ENCODE assay signal across 9 cellular contexts in genomic region chr7:90347759-90348158, GRCh38. TPM values are rescaled to one million over a fixed set of nuclear protein-coding genes. Genes with fewer than 3 reads are reported as not detected.
DNase-seq lines count a peak whose midpoint lies in the region; ATAC-seq and TF ChIP-seq lines count a peak whose summit lies in the region.
"Had no signal": no experiment of that assay in that cellular context is flagged by ENCODE, and none has a peak within 500 bp of the region (broad histone marks: within the 10 kb centered on the region; RNA-seq: fewer than 3 reads in every experiment).

No MANE protein-coding gene starts in this region.

- H3K36me3 ChIP-seq in BLaER1 (peaks cover 14% of the 10 kb centered on the region; the same call in 1 of the 2 replicates), HUES64 (ENCODE audit: insufficient read depth, low read length) (no peaks in the 10 kb centered on the region), mucosa of stomach (ENCODE audit: control insufficient read depth, insufficient read depth, low read length) (no peaks in the 10 kb centered on the region), spleen (peaks cover 0 to 7% (median 0%) of the 10 kb centered on the region in 6 donors)

- H3K9me3 ChIP-seq in BLaER1 (no peaks in the 10 kb centered on the region; the same call in 1 of the 2 replicates), HUES64 (ENCODE audit: insufficient read depth, low read depth, low read length) (no peaks in the 10 kb centered on the region), mucosa of stomach (ENCODE audit: control insufficient read depth, low read length) (no peaks in the 10 kb centered on the region), spleen (no peaks in the 10 kb centered on the region)

- peak overlapping the region; percentile 87 for H3K4me3 Mint-ChIP-seq in activated T-helper 17 cell treated with anti-CD3 and anti-CD28 coated beads, Interleukin-2, amount 50 U/mL, for 72 hours

- H3K4me1 ChIP-seq in BLaER1 (peaks cover 15% of the 10 kb centered on the region), HUES64 (ENCODE audit: insufficient read depth, low read length) (peaks cover 7% of the 10 kb centered on the region; the same call in 1 of the 2 replicates), mucosa of stomach (ENCODE audit: control insufficient read depth, insufficient read depth, low read length) (peaks cover 16% of the 10 kb centered on the region), spleen (peaks cover 0 to 48% (median 21%) of the 10 kb centered on the region in 6 donors)

- intact Hi-C loops in spleen (cut with DNase I; ENCODE audit: low total_unique reads) (no loop called here), sciatic nerve (cut with DNase I) (no loop called here)

- H3K27me3 ChIP-seq in BLaER1 (no peaks in the 10 kb centered on the region), HUES64 (ENCODE audit: insufficient read depth, low read length) (no peaks in the 10 kb centered on the region), mucosa of stomach (ENCODE audit: control insufficient read depth, insufficient read depth, low read length) (no peaks in the 10 kb centered on the region), spleen (replicated peaks in 1 of 7) (no peaks in the 10 kb centered on the region)

- no peak for ATAC-seq in activated T-helper 17 cell treated with anti-CD3 and anti-CD28 coated beads, Interleukin-2, amount 50 U/mL, for 72 hours (replicated peaks)
- ATAC-seq in esophagus mucosa = no peak
- no peak for ATAC-seq in sciatic nerve

- H3K4me1 Mint-ChIP-seq in activated T-helper 17 cell treated with anti-CD3 and anti-CD28 coated beads, Interleukin-2, amount 50 U/mL, for 72 hours = peaks cover 32% of the 10 kb centered on the region

- TF ChIP-seq CTCF in spleen (IDR thresholded peaks at IDR 0.05 in 8 of 11, conservative IDR thresholded peaks at IDR 0.05 in 3 of 11) = no peak

- H3K9ac ChIP-seq in BLaER1 (no peak overlapping the region), HUES64 (ENCODE audit: low read depth, low read length) (no peak overlapping the region), mucosa of stomach (ENCODE audit: low read length) (peak overlapping the region; percentile 100)

- peak overlapping the region; percentile 70 for H3K4me2 ChIP-seq in BLaER1

- peaks cover 4% of the 10 kb centered on the region for H3K9me3 Mint-ChIP-seq in activated T-helper 17 cell treated with anti-CD3 and anti-CD28 coated beads, Interleukin-2, amount 50 U/mL, for 72 hours

- DNase-seq in spleen = no peak
- DNase-seq in DMS153 treated with DMSO at 0.1 percent for 48 hours (lab: John Stamatoyannopoulos, UW; ENCODE audit: unreplicated experiment) = no peak
- DNase-seq in sciatic nerve (ENCODE audit: low spot score) = no peak

- H3K27ac Mint-ChIP-seq in activated T-helper 17 cell treated with anti-CD3 and anti-CD28 coated beads, Interleukin-2, amount 50 U/mL, for 72 hours = peak overlapping the region; percentile 91

- 92% methylated on average over 4 of the region's 4 CpGs for WGBS in HUES64
- WGBS in spleen, 5 donors = 55 to 65% (median 57%) methylated on average over 4 of the region's 4 CpGs

- H3K27me3 Mint-ChIP-seq in activated T-helper 17 cell treated with anti-CD3 and anti-CD28 coated beads, Interleukin-2, amount 50 U/mL, for 72 hours = no peaks in the 10 kb centered on the region

- H3K27ac ChIP-seq in BLaER1 = no peak overlapping the region
- H3K27ac ChIP-seq in HUES64 (ENCODE audit: low read depth, low read length) = no peak overlapping the region
- no peak overlapping the region for H3K27ac ChIP-seq in spleen

- TF ChIP-seq POLR2A in spleen (IDR thresholded peaks at IDR 0.05) = no peak

- H4K20me1 ChIP-seq in BLaER1 = peaks cover 11% of the 10 kb centered on the region; the same call in 1 of the 2 replicates

- H3K4me3 ChIP-seq in BLaER1 (peak overlapping the region; percentile 79), HUES64 (ENCODE audit: low read length) (peak overlapping the region; percentile 87), mucosa of stomach (ENCODE audit: low read length) (no peak overlapping the region), spleen (peak overlapping the region in 3 of 8 donors; percentile 61 to 81 (median 69))

- peaks cover 33% of the 10 kb centered on the region for H3K36me3 Mint-ChIP-seq in activated T-helper 17 cell treated with anti-CD3 and anti-CD28 coated beads, Interleukin-2, amount 50 U/mL, for 72 hours (ENCODE audit: low read depth)

RNA-seq across cellular contexts. Expression of gene GTPBP10, which starts 1.2 kb away (rescaled TPM):
- 14.1 TPM for polyA plus RNA-seq in HUES64 (2013, experiment 1 of 2)
- 16.7 TPM for polyA plus RNA-seq in HUES64 (2013, experiment 2 of 2)
- 10 to 100 TPM; 29.5 to 30.4 TPM for total RNA-seq in activated T-helper 17 cell treated with anti-CD3 and anti-CD28 coated beads, Interleukin-2, amount 50 U/mL, for 72 hours
- total RNA-seq in spleen (10 to 100 TPM; 19.8 to 43.3 (median 25.7) TPM), esophagus mucosa (18.8 TPM), sciatic nerve (35.4 TPM)
- polyA plus RNA-seq in spleen = 10 to 100 TPM; 13.5 to 16.9 (median 14.6) TPM

RNA-seq across cellular contexts. Expression of gene FAM237B, which starts 26.7 kb away (rescaled TPM):
- not detected for polyA plus RNA-seq in HUES64 (2013, experiment 1 of 2)
- polyA plus RNA-seq in HUES64 (2013, experiment 2 of 2) = not detected
- not detected for total RNA-seq in activated T-helper 17 cell treated with anti-CD3 and anti-CD28 coated beads, Interleukin-2, amount 50 U/mL, for 72 hours
- total RNA-seq in spleen = not detected
- polyA plus RNA-seq in spleen = not detected
- total RNA-seq in esophagus mucosa = not detected
- not detected for total RNA-seq in sciatic nerve
- total RNA-seq: Daoy had no signal

RNA-seq across cellular contexts. Expression of gene CLDN12, which starts 55.5 kb away (rescaled TPM):
- polyA plus RNA-seq in HUES64 (2013, experiment 1 of 2) = 27.9 TPM
- polyA plus RNA-seq in HUES64 (2013, experiment 2 of 2) = 37.6 TPM
- total RNA-seq in activated T-helper 17 cell treated with anti-CD3 and anti-CD28 coated beads, Interleukin-2, amount 50 U/mL, for 72 hours = 10 to 100 TPM in 1 of 2 donors, 1 to 10 TPM in 1; 5.6 to 11.0 TPM
- 10 to 100 TPM in 4 of 7 donors, 1 to 10 TPM in 3; 8.5 to 17.4 (median 11.4) TPM for total RNA-seq in spleen
- 10 to 100 TPM in 1 of 3 donors, 1 to 10 TPM in 2; 3.9 to 10.3 (median 4.6) TPM for polyA plus RNA-seq in spleen
- total RNA-seq in esophagus mucosa = 20.7 TPM
- 29.1 TPM for total RNA-seq in sciatic nerve
